Comparison of ENCODE assay signal across 13 cellular contexts in genomic region chr6:3912366-3913076, GRCh38.
DNase-seq lines count a peak whose midpoint lies in the region; ATAC-seq and TF ChIP-seq lines count a peak whose summit lies in the region.
"Had no signal": no experiment of that assay in that cellular context is flagged by ENCODE, and none has a peak within 500 bp of the region (broad histone marks: within the 10 kb centered on the region; RNA-seq: fewer than 3 reads in every experiment).

No MANE protein-coding gene starts in this region.

- peaks cover 16% of the 10 kb centered on the region for H3K27me3 Mint-ChIP-seq in activated CD4-positive, alpha-beta T cell treated with anti-CD3 and anti-CD28 coated beads for 36 hours

- H3K4me2 ChIP-seq in fibroblast of lung (ENCODE audit: extremely low read depth, insufficient read depth, low read length): peak overlapping the region; percentile 66
- no peak overlapping the region for H3K4me2 ChIP-seq in neural cell (ENCODE audit: low read length)

- H3K4me3 ChIP-seq in fibroblast of lung (replicated peaks in 1 of 4; ENCODE audit: control extremely low read depth in 1 of 4, insufficient read depth in 1 of 4, low read depth in 3 of 4, low read length in 4 of 4) (no peak overlapping the region), neural cell (ENCODE audit: low read length) (no peak overlapping the region)
- H3K4me3 ChIP-seq: SK-N-MC had no signal

- CTCF ChIA-PET in activated CD4-positive, alpha-beta T cell treated with anti-CD3 and anti-CD28 coated beads for 36 hours (lab: Charles Lee): interaction anchor here (0.8 kb wide), 1 partner anchor 15 kb away, joined by 4 read pairs; no protein-coding TSS in a partner anchor

- H3K36me3 ChIP-seq in fibroblast of lung (ENCODE audit: control insufficient read depth, insufficient read depth, low read length) (no peaks in the 10 kb centered on the region), neural cell (ENCODE audit: insufficient read depth, low read length) (no peaks in the 10 kb centered on the region)

- H3K4me1 Mint-ChIP-seq in activated CD4-positive, alpha-beta T cell treated with anti-CD3 and anti-CD28 coated beads for 36 hours: peaks cover 29% of the 10 kb centered on the region

- no peaks in the 10 kb centered on the region for H3K9me2 ChIP-seq in neural cell (ENCODE audit: insufficient read depth, low read length)

- TF ChIP-seq CTCF in fibroblast of lung (conservative IDR thresholded peaks at IDR 0.05 in 1 of 2, IDR thresholded peaks at IDR 0.05 in 1 of 2; ENCODE audit: low read depth in 1 of 2, low read length in 2 of 2): no peak
- no peak for TF ChIP-seq CTCF in neural cell (IDR thresholded peaks at IDR 0.05; ENCODE audit: poor library complexity, severe bottlenecking)

- H2AFZ ChIP-seq in fibroblast of lung (ENCODE audit: low read length) (no peak overlapping the region), neural cell (ENCODE audit: low read depth, low read length) (no peak overlapping the region)

- H3K27ac ChIP-seq in fibroblast of lung (ENCODE audit: insufficient read depth, low read length) (peak overlapping the region; percentile 31), neural cell (ENCODE audit: low read length) (peak overlapping the region; percentile 70)
- H3K27ac ChIP-seq: SK-N-MC had no signal

- H3K9me3 Mint-ChIP-seq in activated CD4-positive, alpha-beta T cell treated with anti-CD3 and anti-CD28 coated beads for 36 hours (ENCODE audit: low read depth): no peaks in the 10 kb centered on the region
- H3K9me3 Mint-ChIP-seq: activated CD4-positive, alpha-beta memory T cell treated with anti-CD3 and anti-CD28 coated beads for 36 hours had no signal

- POLR2A ChIA-PET in activated CD4-positive, alpha-beta T cell treated with anti-CD3 and anti-CD28 coated beads for 36 hours (lab: Charles Lee): no interaction called here

- no peaks in the 10 kb centered on the region for H3F3A ChIP-seq in neural cell (ENCODE audit: insufficient read depth, low read length, poor library complexity, severe bottlenecking)

- TF ChIP-seq EP300 in neural cell (conservative IDR thresholded peaks at IDR 0.05; ENCODE audit: poor library complexity, severe bottlenecking): no peak

- H4K20me1 ChIP-seq in fibroblast of lung (ENCODE audit: control insufficient read depth, extremely low read depth, insufficient read depth, low read length) (no peaks in the 10 kb centered on the region), neural cell (ENCODE audit: insufficient read depth) (no peaks in the 10 kb centered on the region)

- ATAC-seq in activated CD4-positive, alpha-beta T cell treated with anti-CD3 and anti-CD28 coated beads for 36 hours: no peak
- ATAC-seq in GM18867 (IDR thresholded peaks at IDR 0.05; ENCODE audit: unreplicated experiment): no peak

- H3K36me3 Mint-ChIP-seq in activated CD4-positive, alpha-beta T cell treated with anti-CD3 and anti-CD28 coated beads for 36 hours (ENCODE audit: low read depth): no peaks in the 10 kb centered on the region
- H3K36me3 Mint-ChIP-seq: activated CD4-positive, alpha-beta memory T cell treated with anti-CD3 and anti-CD28 coated beads for 36 hours; activated naive CD8-positive, alpha-beta T cell treated with anti-CD3 and anti-CD28 coated beads for 36 hours had no signal

- DNase-seq in NCI-H1694 treated with DMSO at 0.1 percent for 48 hours (lab: John Stamatoyannopoulos, UW) (peak; percentile 32), NCI-H1694 (lab: John Stamatoyannopoulos, UW) (no peak), fibroblast of lung (ENCODE audit: low read depth in 2 of 2) (no peak), globus pallidus (ENCODE audit: low spot score) (no peak), amniotic stem cell (lab: John Stamatoyannopoulos, UW) (no peak)
- no peak for DNase-seq in activated CD4-positive, alpha-beta T cell treated with anti-CD3 and anti-CD28 coated beads for 36 hours
- DNase-seq: activated CD4-positive, alpha-beta memory T cell treated with anti-CD3 and anti-CD28 coated beads for 36 hours; activated naive CD8-positive, alpha-beta T cell treated with anti-CD3 and anti-CD28 coated beads for 36 hours; GF-D8; NCI-H2227 treated with DMSO at 0.1 percent for 48 hours had no signal

- H3K27me3 ChIP-seq in fibroblast of lung (ENCODE audit: control insufficient read depth, insufficient read depth, low read length) (no peaks in the 10 kb centered on the region), neural cell (ENCODE audit: insufficient read depth, low read depth, low read length) (no peaks in the 10 kb centered on the region)

- H3K4me1 ChIP-seq in fibroblast of lung (ENCODE audit: control insufficient read depth, extremely low read depth, insufficient read depth, low read length): peaks cover 24% of the 10 kb centered on the region

- H3K4me3 Mint-ChIP-seq in activated CD4-positive, alpha-beta T cell treated with anti-CD3 and anti-CD28 coated beads for 36 hours: no peak overlapping the region
- H3K4me3 Mint-ChIP-seq: activated CD4-positive, alpha-beta memory T cell treated with anti-CD3 and anti-CD28 coated beads for 36 hours; activated naive CD8-positive, alpha-beta T cell treated with anti-CD3 and anti-CD28 coated beads for 36 hours had no signal

- no peak for TF ChIP-seq RAD21 in neural cell (conservative IDR thresholded peaks at IDR 0.05)

- no peaks in the 10 kb centered on the region for H3K79me2 ChIP-seq in fibroblast of lung (ENCODE audit: control insufficient read depth, insufficient read depth, low read length)
- H3K79me2 ChIP-seq in neural cell (replicated peaks; ENCODE audit: insufficient read depth, low read length): no peaks in the 10 kb centered on the region

- H3K27ac Mint-ChIP-seq in activated CD4-positive, alpha-beta T cell treated with anti-CD3 and anti-CD28 coated beads for 36 hours: no peak overlapping the region
- H3K27ac Mint-ChIP-seq: activated CD4-positive, alpha-beta memory T cell treated with anti-CD3 and anti-CD28 coated beads for 36 hours; activated naive CD8-positive, alpha-beta T cell treated with anti-CD3 and anti-CD28 coated beads for 36 hours had no signal

- no peak overlapping the region for H3K9ac ChIP-seq in fibroblast of lung (ENCODE audit: insufficient read depth, low read length)
- peak overlapping the region; percentile 22 for H3K9ac ChIP-seq in neural cell (ENCODE audit: low read length)

- intact Hi-C loops in activated CD4-positive, alpha-beta T cell treated with anti-CD3 and anti-CD28 coated beads for 36 hours (cut with DNase I, micrococcal nuclease): no loop called here

- no peaks in the 10 kb centered on the region for H3K9me3 ChIP-seq in fibroblast of lung (ENCODE audit: control insufficient read depth, insufficient read depth, low read depth, low read length)
- H3K9me3 ChIP-seq in neural cell (ENCODE audit: low read length): no peaks in the 10 kb centered on the region

TF ChIP-seq in neural cell, 6 proteins besides CTCF, POLR2A, EP300 and RAD21:
- TF ChIP-seq POLR2AphosphoS5 (IDR thresholded peaks at IDR 0.05): peak; percentile 28
- TF ChIP-seq MXI1 (conservative IDR thresholded peaks at IDR 0.05; ENCODE audit: poor library complexity, severe bottlenecking): no peak
- no peak for TF ChIP-seq EZH2 (IDR thresholded peaks at IDR 0.05; ENCODE audit: borderline replicate concordance, insufficient read depth, low read length, poor library complexity, severe bottlenecking)
